8 cellular contexts compared by ENCODE assay signal in genomic region chr4:89324671-89325070, GRCh38. TPM values are rescaled to one million over a fixed set of nuclear protein-coding genes. Genes with fewer than 3 reads are reported as not detected.
A peak's percentile ranks its signal among the peaks of the same experiment; 100 is the strongest.
DNase-seq lines count a peak whose midpoint lies in the region; ATAC-seq and TF ChIP-seq lines count a peak whose summit lies in the region.

No MANE protein-coding gene starts in this region.

- TF ChIP-seq POLR2A in IMR-90 (IDR thresholded peaks at IDR 0.05; ENCODE audit: low read depth, low read length): no peak
- no peak for TF ChIP-seq POLR2A in breast epithelium (IDR thresholded peaks at IDR 0.05)

- H3K36me3 ChIP-seq in IMR-90 (ENCODE audit: control insufficient read depth, insufficient read depth, low read length): no peaks in the 10 kb centered on the region
- no peaks in the 10 kb centered on the region for H3K36me3 ChIP-seq in breast epithelium

- POLR2A ChIA-PET in IMR-90 (lab: Charles Lee; ENCODE audit: unreplicated experiment): no interaction called here

- intact Hi-C loops in IMR-90 (cut with micrococcal nuclease) (no loop called here), breast epithelium (cut with DNase I; ENCODE audit: low total_unique reads) (no loop called here)

- no peak overlapping the region for H2BK5ac ChIP-seq in IMR-90 (ENCODE audit: low read depth, low read length, poor library complexity, severe bottlenecking)

- no peak overlapping the region for H4K5ac ChIP-seq in IMR-90 (ENCODE audit: low read depth, low read length)

- H2BK120ac ChIP-seq in IMR-90 (ENCODE audit: low read depth, low read length): no peak overlapping the region

- CTCF ChIA-PET in IMR-90 (lab: Yijun Ruan, JAX): interaction anchor here (0.7 kb wide), 1 partner anchor 29 kb away, joined by 3 read pairs; no protein-coding TSS in a partner anchor

- no peaks in the 10 kb centered on the region for H4K20me1 ChIP-seq in IMR-90 (ENCODE audit: insufficient read depth, low read length)

- no peak for TF ChIP-seq RAD21 in IMR-90 (IDR thresholded peaks at IDR 0.05; ENCODE audit: low read length)

- H3K27ac ChIP-seq in IMR-90 (ENCODE audit: insufficient read depth, low read length): no peak overlapping the region
- no peak overlapping the region for H3K27ac ChIP-seq in breast epithelium

- no peak overlapping the region for H3K9ac ChIP-seq in IMR-90 (ENCODE audit: low read depth, low read length)

- H3K4me1 ChIP-seq in IMR-90 (ENCODE audit: control insufficient read depth, insufficient read depth, low read length) (no peaks in the 10 kb centered on the region), breast epithelium (no peaks in the 10 kb centered on the region)

- no peaks in the 10 kb centered on the region for H3K9me1 ChIP-seq in IMR-90 (ENCODE audit: insufficient read depth, low read length)

- no peak overlapping the region for H3K4me2 ChIP-seq in IMR-90 (ENCODE audit: low read depth, low read length)

- H3K9me3 ChIP-seq in IMR-90 (ENCODE audit: control insufficient read depth, insufficient read depth, low read length) (no peaks in the 10 kb centered on the region), breast epithelium (no peaks in the 10 kb centered on the region)

- no peak overlapping the region for H4K8ac ChIP-seq in IMR-90 (ENCODE audit: low read depth in 2 of 2, low read length in 2 of 2)

- H2AFZ ChIP-seq in IMR-90 (replicated peaks; ENCODE audit: low read length, poor library complexity): no peak overlapping the region

- H2AK5ac ChIP-seq in IMR-90 (ENCODE audit: low read depth, low read length): no peak overlapping the region

- TF ChIP-seq CTCF in IMR-90 (conservative IDR thresholded peaks at IDR 0.05; ENCODE audit: low read depth, low read length): no peak
- no peak for TF ChIP-seq CTCF in fibroblast of mammary gland (conservative IDR thresholded peaks at IDR 0.05; ENCODE audit: control insufficient read depth, insufficient read depth, low read depth, low read length)
- no peak for TF ChIP-seq CTCF in breast epithelium (IDR thresholded peaks at IDR 0.05)

- BruUV-seq in IMR-90 (replicated peaks; lab: Mats Ljungman, UMichigan): no TSS peak

- DNase-seq in GM03348 (ENCODE audit: low spot score): peak; percentile 29
- peak; percentile 0 for DNase-seq in IMR-90
- peak; percentile 52 for DNase-seq in fibroblast of mammary gland (ENCODE audit: low read depth)
- DNase-seq in superior temporal gyrus (ENCODE audit: extremely low spot score): no peak
- no peak for DNase-seq in activated effector memory CD4-positive, alpha-beta T cell treated with Interleukin-2 at 50 U/mL for 16 hours
- no peak for DNase-seq in breast epithelium (ENCODE audit: low spot score in 2 of 2)
- DNase-seq in occipital lobe (lab: John Stamatoyannopoulos, UW): no peak

- ATAC-seq in GM21447 (IDR thresholded peaks at IDR 0.05; ENCODE audit: unreplicated experiment) (peak; percentile 92), IMR-90 (ENCODE audit: low read depth) (no peak)

- no peak overlapping the region for H2BK15ac ChIP-seq in IMR-90 (ENCODE audit: low read depth, low read length)

- no peaks in the 10 kb centered on the region for H3K79me1 ChIP-seq in IMR-90 (ENCODE audit: low read depth in 1 of 2, low read length in 2 of 2)

- 60% methylated on average over 1 of the region's 2 CpGs; no CpG with 5 or more reads in 1 of the 2 experiments for WGBS in IMR-90 (ENCODE audit: extremely low coverage in 2 of 2, insufficient read length in 1 of 2), 2 experiments

- no peak overlapping the region for H3K56ac ChIP-seq in IMR-90 (ENCODE audit: extremely low read depth, insufficient read depth, low read length)

- H3K4ac ChIP-seq in IMR-90 (ENCODE audit: low read depth, low read length): no peak overlapping the region

- no peak overlapping the region for H4K91ac ChIP-seq in IMR-90 (ENCODE audit: insufficient read depth, low read depth, low read length)

- H2BK20ac ChIP-seq in IMR-90 (ENCODE audit: low read depth, low read length): no peak overlapping the region

- in situ Hi-C loops in IMR-90 (cut with MboI; ENCODE audit: low sequenced_read_pairs): no loop called here

- no peak overlapping the region for H3K18ac ChIP-seq in IMR-90 (ENCODE audit: low read depth, low read length)

- H3K27me3 ChIP-seq in IMR-90 (ENCODE audit: control insufficient read depth, insufficient read depth, low read length) (no peaks in the 10 kb centered on the region), breast epithelium (no peaks in the 10 kb centered on the region)

- dilution Hi-C loops in IMR-90 (cut with HindIII; ENCODE audit: low sequenced_read_pairs, unreplicated experiment): no loop called here

- H3K14ac ChIP-seq in IMR-90 (replicated peaks; ENCODE audit: low read depth, low read length): no peak overlapping the region

- no peak overlapping the region for H3K4me3 ChIP-seq in IMR-90 (ENCODE audit: insufficient read depth, low read depth, low read length)
- H3K4me3 ChIP-seq in fibroblast of mammary gland (ENCODE audit: control insufficient read depth, low read depth, low read length): no peak overlapping the region
- no peak overlapping the region for H3K4me3 ChIP-seq in breast epithelium

- no peak overlapping the region for H3K23ac ChIP-seq in IMR-90 (ENCODE audit: low read depth, low read length)

- no peak overlapping the region for H2AK9ac ChIP-seq in IMR-90 (replicated peaks; ENCODE audit: low read depth, low read length, poor library complexity)

TF ChIP-seq in IMR-90, 13 proteins besides CTCF, POLR2A, EP300 and RAD21:
- TF ChIP-seq RCOR1 (IDR thresholded peaks at IDR 0.05; ENCODE audit: insufficient replicate concordance, low read length) (no peak), MXI1 (IDR thresholded peaks at IDR 0.05; ENCODE audit: borderline replicate concordance, low read depth, low read length) (no peak), SMC3 (IDR thresholded peaks at IDR 0.05; ENCODE audit: low read depth, low read length) (no peak)

RNA-seq across cellular contexts. Expression of gene GPRIN3, which starts 17.1 kb away (rescaled TPM):
- total RNA-seq in IMR-90 (2012; rRNA removed) (under 0.01 TPM in 1 of 2 replicates, not detected in the other), breast epithelium (10 to 100 TPM in 1 of 3 donors, 1 to 10 TPM in 2; 3.3 to 13.2 (median 4.0) TPM), occipital lobe (31.2 TPM)
- not detected in 2 replicates for polyA plus RNA-seq in IMR-90 (2012; rRNA removed)
- not detected in 2 replicates for polyA plus RNA-seq in IMR-90 (2012; cell fraction: cytosol; rRNA removed)
- polyA plus RNA-seq in IMR-90 (2012; cell fraction: nucleus; rRNA removed; ENCODE audit: low replicate concordance): not detected in 2 replicates

Comparison
In these comparisons a context has a peak if more than half of its experiments do, and no peak if none do; other contexts are left out.
1. DNase-seq: peak in GM03348 (single experiment), IMR-90 (single experiment) and fibroblast of mammary gland (single experiment); none in superior temporal gyrus (single experiment), activated effector memory CD4-positive, alpha-beta T cell treated with Interleukin-2 at 50 U/mL for 16 hours (single experiment), breast epithelium (0 of 2) and occipital lobe (single experiment).